Comparison of ENCODE assay signal across 8 cellular contexts in the genomic region with DNA sequence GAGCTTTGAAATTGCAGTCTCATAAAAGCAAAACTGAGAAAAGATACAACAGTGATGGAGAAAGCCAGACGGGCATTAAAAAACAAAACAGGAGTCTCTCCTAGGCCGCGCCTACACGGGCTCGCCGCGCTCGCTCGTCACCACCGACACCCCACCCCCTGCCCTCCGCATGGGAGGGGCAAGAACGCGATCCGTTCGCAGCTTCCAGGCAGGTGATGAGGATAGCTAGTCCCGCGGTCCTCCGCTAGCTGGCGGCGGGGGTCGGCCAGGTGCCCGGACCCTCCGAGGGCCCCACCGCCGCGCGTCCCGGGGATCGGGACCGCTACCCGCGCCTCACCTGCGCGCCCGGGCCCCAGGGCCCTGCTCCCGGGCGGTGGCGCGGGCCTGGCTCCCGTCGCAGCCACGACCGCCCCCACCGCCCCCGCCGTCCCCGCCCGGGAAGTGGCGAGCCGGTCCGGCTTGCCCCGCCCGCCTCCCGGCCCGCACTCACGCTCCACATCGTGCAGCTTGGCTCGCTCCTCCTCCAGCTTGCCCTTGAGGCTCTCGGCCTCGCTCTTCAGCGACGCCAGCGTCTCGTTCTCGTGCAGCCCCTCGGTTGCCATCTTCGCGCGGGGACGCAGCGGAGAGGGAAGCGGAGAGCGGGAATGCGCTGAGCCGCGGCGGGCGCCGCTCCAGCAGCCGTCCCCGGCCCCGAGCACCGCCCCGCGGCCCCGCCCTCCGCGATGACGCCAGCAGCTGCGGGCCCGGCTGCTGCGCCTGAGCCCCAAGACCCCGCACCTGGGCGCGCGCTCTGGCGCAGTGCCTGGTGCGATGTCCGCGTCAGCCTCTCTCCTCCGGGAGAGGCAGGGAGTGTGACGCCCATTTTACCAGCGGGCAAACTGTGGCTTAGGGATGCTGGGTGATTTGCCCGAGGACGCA. TPM values are rescaled to one million over a fixed set of nuclear protein-coding genes. Genes with fewer than 3 reads are reported as not detected.
DNase-seq lines count a peak whose midpoint lies in the region; ATAC-seq and TF ChIP-seq lines count a peak whose summit lies in the region.

No MANE protein-coding gene starts in this region.

- H3K27ac ChIP-seq in parathyroid adenoma (peak overlapping the region; percentile 72), tibial nerve (peak overlapping the region; percentile 50 to 92 (median 74))

- DNase-seq in HFF-Myc (ENCODE audit: extremely low read depth, low read depth) (peak; percentile 12), NAMALWA (ENCODE audit: low spot score) (peak; percentile 92), Right ventricle myocardium superior (peak; percentile 89), tibial nerve (ENCODE audit: low spot score in 2 of 2) (peak; percentile 52 to 62)
- peak; percentile 80 for DNase-seq in activated naive CD8-positive, alpha-beta T cell treated with anti-CD3 and anti-CD28 coated beads, Interleukin-2, amount 50 U/mL, for 16 hours (ENCODE audit: low read depth, low spot score)

- H3K9me3 ChIP-seq in parathyroid adenoma (ENCODE audit: control insufficient read depth, low read length) (no peaks in the 10 kb centered on the region), tibial nerve (no peaks in the 10 kb centered on the region)

- TF ChIP-seq EP300 in tibial nerve (IDR thresholded peaks at IDR 0.05) = peak; percentile 26 to 44

- intact Hi-C loops in Right ventricle myocardium superior (cut with DNase I) = no loop called here

- no peaks in the 10 kb centered on the region for H3K36me3 ChIP-seq in parathyroid adenoma (ENCODE audit: control insufficient read depth, insufficient read depth, low read length)
- H3K36me3 ChIP-seq in tibial nerve = no peaks in the 10 kb centered on the region

- H3K27me3 ChIP-seq in parathyroid adenoma (ENCODE audit: control insufficient read depth, insufficient read depth, low read length) (no peaks in the 10 kb centered on the region), tibial nerve (no peaks in the 10 kb centered on the region)

- H3K9ac ChIP-seq in parathyroid adenoma = peak overlapping the region; percentile 46

- H3K4me3 ChIP-seq in HFF-Myc (replicated peaks; ENCODE audit: low read depth, low read length) (peak overlapping the region; percentile 53), parathyroid adenoma (ENCODE audit: low read depth, low read length) (peak overlapping the region; percentile 72), tibial nerve (peak overlapping the region; percentile 68 to 86 (median 78))

- no peaks in the 10 kb centered on the region for H3K79me2 ChIP-seq in parathyroid adenoma

- H2AFZ ChIP-seq in parathyroid adenoma = peak overlapping the region; percentile 99

- H3K4me1 ChIP-seq in parathyroid adenoma (no peaks in the 10 kb centered on the region), tibial nerve (peaks cover 0 to 15% (median 5%) of the 10 kb centered on the region in 4 donors)

- peak overlapping the region; percentile 84 for H3K4me2 ChIP-seq in parathyroid adenoma (ENCODE audit: low read length)

- WGBS in tibial nerve, 2 donors = 1% methylated on average over 23 to 74 of the region's 105 CpGs

- TF ChIP-seq CTCF in HFF-Myc (IDR thresholded peaks at IDR 0.05; ENCODE audit: low read depth, low read length, missing control alignments) (no peak), parathyroid adenoma (IDR thresholded peaks at IDR 0.05) (no peak), tibial nerve (IDR thresholded peaks at IDR 0.05) (peak in 1 of 5 experiments; percentile 29)

- TF ChIP-seq POLR2A in GM10847 (IDR thresholded peaks at IDR 0.05; ENCODE audit: extremely low read depth, insufficient read length) = peak; percentile 40
- peak in 1 of 2 donors; percentile 32 for TF ChIP-seq POLR2A in tibial nerve (IDR thresholded peaks at IDR 0.05)

- ATAC-seq in SK-N-SH treated with all-trans-retinoic acid at 6 μM for 48 hours (peak; percentile 89), Right ventricle myocardium superior (ENCODE audit: poor library complexity) (peak; percentile 96)

TF ChIP-seq in SK-N-SH treated with all-trans-retinoic acid at 6 μM for 48 hours, 23 proteins besides CTCF, POLR2A, EP300 and RAD21:
- TF ChIP-seq, protein P1, sequence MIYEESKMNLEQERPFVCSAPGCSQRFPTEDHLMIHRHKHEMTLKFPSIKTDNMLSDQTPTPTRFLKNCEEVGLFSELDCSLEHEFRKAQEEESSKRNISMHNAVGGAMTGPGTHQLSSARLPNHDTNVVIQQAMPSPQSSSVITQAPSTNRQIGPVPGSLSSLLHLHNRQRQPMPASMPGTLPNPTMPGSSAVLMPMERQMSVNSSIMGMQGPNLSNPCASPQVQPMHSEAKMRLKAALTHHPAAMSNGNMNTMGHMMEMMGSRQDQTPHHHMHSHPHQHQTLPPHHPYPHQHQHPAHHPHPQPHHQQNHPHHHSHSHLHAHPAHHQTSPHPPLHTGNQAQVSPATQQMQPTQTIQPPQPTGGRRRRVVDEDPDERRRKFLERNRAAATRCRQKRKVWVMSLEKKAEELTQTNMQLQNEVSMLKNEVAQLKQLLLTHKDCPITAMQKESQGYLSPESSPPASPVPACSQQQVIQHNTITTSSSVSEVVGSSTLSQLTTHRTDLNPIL (CRISPR knock-in tag; IDR thresholded peaks at IDR 0.05; ENCODE audit: low read depth) = no peak
- no peak for TF ChIP-seq GLIS3 (CRISPR knock-in tag; IDR thresholded peaks at IDR 0.05)
- TF ChIP-seq ZNF565 (CRISPR knock-in tag; conservative IDR thresholded peaks at IDR 0.05; ENCODE audit: low read depth) = no peak
- no peak for TF ChIP-seq ESRRG (CRISPR knock-in tag; IDR thresholded peaks at IDR 0.05)
- TF ChIP-seq PPARA (CRISPR knock-in tag; IDR thresholded peaks at IDR 0.05; ENCODE audit: borderline replicate concordance) = no peak
- TF ChIP-seq SNAI2 (CRISPR knock-in tag; IDR thresholded peaks at IDR 0.05) = no peak
- no peak for TF ChIP-seq ARNTL (CRISPR knock-in tag; IDR thresholded peaks at IDR 0.05; ENCODE audit: borderline replicate concordance, low read depth)
- TF ChIP-seq ZFP30 (CRISPR knock-in tag; IDR thresholded peaks at IDR 0.05) = no peak
- TF ChIP-seq, protein P2, sequence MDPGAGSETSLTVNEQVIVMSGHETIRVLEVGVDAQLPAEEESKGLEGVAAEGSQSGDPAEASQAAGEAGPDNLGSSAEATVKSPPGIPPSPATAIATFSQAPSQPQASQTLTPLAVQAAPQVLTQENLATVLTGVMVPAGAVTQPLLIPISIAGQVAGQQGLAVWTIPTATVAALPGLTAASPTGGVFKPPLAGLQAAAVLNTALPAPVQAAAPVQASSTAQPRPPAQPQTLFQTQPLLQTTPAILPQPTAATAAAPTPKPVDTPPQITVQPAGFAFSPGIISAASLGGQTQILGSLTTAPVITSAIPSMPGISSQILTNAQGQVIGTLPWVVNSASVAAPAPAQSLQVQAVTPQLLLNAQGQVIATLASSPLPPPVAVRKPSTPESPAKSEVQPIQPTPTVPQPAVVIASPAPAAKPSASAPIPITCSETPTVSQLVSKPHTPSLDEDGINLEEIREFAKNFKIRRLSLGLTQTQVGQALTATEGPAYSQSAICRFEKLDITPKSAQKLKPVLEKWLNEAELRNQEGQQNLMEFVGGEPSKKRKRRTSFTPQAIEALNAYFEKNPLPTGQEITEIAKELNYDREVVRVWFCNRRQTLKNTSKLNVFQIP (CRISPR knock-in tag; IDR thresholded peaks at IDR 0.05; ENCODE audit: borderline replicate concordance, low read depth) = no peak
- no peak for TF ChIP-seq CSDC2 (CRISPR knock-in tag; IDR thresholded peaks at IDR 0.05)
- no peak for TF ChIP-seq ZFP3 (CRISPR knock-in tag; IDR thresholded peaks at IDR 0.05)
- TF ChIP-seq ISL1 (CRISPR knock-in tag; IDR thresholded peaks at IDR 0.05) = no peak
- TF ChIP-seq, protein P3, sequence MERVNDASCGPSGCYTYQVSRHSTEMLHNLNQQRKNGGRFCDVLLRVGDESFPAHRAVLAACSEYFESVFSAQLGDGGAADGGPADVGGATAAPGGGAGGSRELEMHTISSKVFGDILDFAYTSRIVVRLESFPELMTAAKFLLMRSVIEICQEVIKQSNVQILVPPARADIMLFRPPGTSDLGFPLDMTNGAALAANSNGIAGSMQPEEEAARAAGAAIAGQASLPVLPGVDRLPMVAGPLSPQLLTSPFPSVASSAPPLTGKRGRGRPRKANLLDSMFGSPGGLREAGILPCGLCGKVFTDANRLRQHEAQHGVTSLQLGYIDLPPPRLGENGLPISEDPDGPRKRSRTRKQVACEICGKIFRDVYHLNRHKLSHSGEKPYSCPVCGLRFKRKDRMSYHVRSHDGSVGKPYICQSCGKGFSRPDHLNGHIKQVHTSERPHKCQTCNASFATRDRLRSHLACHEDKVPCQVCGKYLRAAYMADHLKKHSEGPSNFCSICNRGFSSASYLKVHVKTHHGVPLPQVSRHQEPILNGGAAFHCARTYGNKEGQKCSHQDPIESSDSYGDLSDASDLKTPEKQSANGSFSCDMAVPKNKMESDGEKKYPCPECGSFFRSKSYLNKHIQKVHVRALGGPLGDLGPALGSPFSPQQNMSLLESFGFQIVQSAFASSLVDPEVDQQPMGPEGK (CRISPR knock-in tag; IDR thresholded peaks at IDR 0.05; ENCODE audit: borderline replicate concordance) = no peak
- no peak for TF ChIP-seq TOX (CRISPR knock-in tag; IDR thresholded peaks at IDR 0.05; ENCODE audit: borderline replicate concordance)
- no peak for TF ChIP-seq BACH2 (CRISPR knock-in tag; IDR thresholded peaks at IDR 0.05; ENCODE audit: borderline replicate concordance)
- no peak for TF ChIP-seq ZNF70 (CRISPR knock-in tag; IDR thresholded peaks at IDR 0.05)

RNA-seq across cellular contexts. Expression of a gene that starts 11.7 kb away (rescaled TPM):
- total RNA-seq in Right ventricle myocardium superior = 7.8 TPM
- total RNA-seq in tibial nerve = 10 to 100 TPM in 3 of 4 donors, 1 to 10 TPM in 1; 5.5 to 24.1 (median 16.4) TPM

Comparison
In these comparisons a context has a peak if more than half of its experiments do, and no peak if none do; other contexts are left out.
1. Peak in every context shown above with its lines: DNase-seq, ATAC-seq, H3K4me3 ChIP-seq and H3K27ac ChIP-seq.
2. DNase-seq: peak in every context shown above with its lines; median percentile 92 in NAMALWA; 89 in Right ventricle myocardium superior; 80 in activated naive CD8-positive, alpha-beta T cell treated with anti-CD3 and anti-CD28 coated beads, Interleukin-2, amount 50 U/mL, for 16 hours; 57 in tibial nerve; 12 in HFF-Myc.